Comparison of ENCODE assay signal across 21 cellular contexts in genomic region chr7:77837275-77837674, GRCh38. TPM values are rescaled to one million over a fixed set of nuclear protein-coding genes. Genes with fewer than 3 reads are reported as not detected.
DNase-seq lines count a peak whose midpoint lies in the region; ATAC-seq, FAIRE-seq and TF ChIP-seq lines count a peak whose summit lies in the region.
"Had no signal": no experiment of that assay in that cellular context is flagged by ENCODE, and none has a peak within 500 bp of the region (broad histone marks: within the 10 kb centered on the region; RNA-seq: fewer than 3 reads in every experiment).

No MANE protein-coding gene starts in this region.

- H3K9me2 ChIP-seq in DOHH2 (replicated peaks; ENCODE audit: control insufficient read depth, low read length) = no peaks in the 10 kb centered on the region
- no peaks in the 10 kb centered on the region for H3K9me2 ChIP-seq in OCI-LY7 (ENCODE audit: insufficient read depth, low read length)

- H3F3A ChIP-seq in DOHH2 (ENCODE audit: control insufficient read depth, insufficient read depth) = peaks cover 5% of the 10 kb centered on the region; the same call in 1 of the 2 replicates

- FAIRE-seq in A204.1 (lab: Jason Lieb, UNC) = peak; percentile 9

- no peak overlapping the region for H2AFZ ChIP-seq in OCI-LY7 (ENCODE audit: low read length)
- H2AFZ ChIP-seq: GM23338 had no signal

- POLR2A ChIA-PET in OCI-LY7 (lab: Charles Lee) = interaction anchor here (0.5 to 2.5 kb wide), 12 partner anchors 8 to 75 kb away, joined by 3 to 10 read pairs (median 3); no protein-coding TSS in a partner anchor

- no TSS peak for BruUV-seq in OCI-LY7 (replicated peaks; lab: Mats Ljungman, UMichigan)

- DNase-seq in NCI-H748 (lab: John Stamatoyannopoulos, UW; ENCODE audit: unreplicated experiment) (peak; percentile 84), foreskin keratinocyte (peak in 1 of 2 donors; percentile 13), OCI-LY7 (ENCODE audit: low spot score) (no peak), ascending aorta (ENCODE audit: low spot score in 2 of 2) (no peak), hypothalamus (lab: John Stamatoyannopoulos, UW) (no peak), HPDE6-E6E7 (ENCODE audit: extremely low spot score) (no peak)
- DNase-seq: activated CD4-positive, alpha-beta T cell treated with anti-CD3 and anti-CD28 coated beads for 1 hour; activated CD8-positive, alpha-beta memory T cell treated with anti-CD3 and anti-CD28 coated beads for 24 hours; activated T-cell treated with anti-CD3 and anti-CD28 coated beads, Interleukin-2, amount 50 U/mL, for 72 hours; CD8-positive, alpha-beta memory T cell; endodermal cell; head of caudate nucleus; immature natural killer cell; lower lobe of right lung; NCI-H1105 treated with DMSO at 0.1 percent for 48 hours; NCI-H446 treated with DMSO at 0.1 percent for 48 hours; Peyer's patch had no signal

- intact Hi-C loops in OCI-LY7 (cut with micrococcal nuclease; ENCODE audit: unreplicated experiment) = no loop called here
- intact Hi-C loops in ascending aorta (cut with DNase I) = no loop called here

- H3K27ac ChIP-seq in DOHH2 (ENCODE audit: low read depth, low read length) (no peak overlapping the region), foreskin keratinocyte (peak overlapping the region; percentile 12), OCI-LY7 (ENCODE audit: low read depth, low read length, poor library complexity, severe bottlenecking) (no peak overlapping the region), ascending aorta (no peak overlapping the region)
- H3K27ac ChIP-seq: lower lobe of right lung, Peyer's patch had no signal

- H3K27me3 ChIP-seq in DOHH2 (ENCODE audit: control insufficient read depth, low read length) (no peaks in the 10 kb centered on the region), foreskin keratinocyte (no peaks in the 10 kb centered on the region), ascending aorta (no peaks in the 10 kb centered on the region)
- H3K27me3 ChIP-seq: Peyer's patch had no signal

- H3K4me2 ChIP-seq in DOHH2 (ENCODE audit: low read length) = peak overlapping the region; percentile 13; the same call in 1 of the 2 replicates
- H3K4me2 ChIP-seq in OCI-LY7 (ENCODE audit: low read length) = no peak overlapping the region
- H3K4me2 ChIP-seq: GM23338 had no signal

- H4K20me1 ChIP-seq in DOHH2 (ENCODE audit: control insufficient read depth, insufficient read depth, low read depth, low read length) (no peaks in the 10 kb centered on the region), OCI-LY7 (ENCODE audit: insufficient read depth, low read length) (peaks cover 18% of the 10 kb centered on the region; the same call in 1 of the 2 replicates)

- H3K4me3 ChIP-seq in DOHH2 (ENCODE audit: low read length) = 0 out of 2 replicates have a peak overlapping the region, but pooled peaks have one; percentile 0
- no peak overlapping the region for H3K4me3 ChIP-seq in OCI-LY7 (ENCODE audit: low read depth, low read length, poor library complexity, severe bottlenecking)
- H3K4me3 ChIP-seq in ascending aorta = no peak overlapping the region
- H3K4me3 ChIP-seq: GM23338, lower lobe of right lung, Peyer's patch had no signal

- peaks cover 5% of the 10 kb centered on the region for H3K36me3 ChIP-seq in DOHH2 (ENCODE audit: control insufficient read depth, low read length)
- peaks cover 31% of the 10 kb centered on the region for H3K36me3 ChIP-seq in OCI-LY7 (ENCODE audit: insufficient read depth, low read length)
- H3K36me3 ChIP-seq in ascending aorta = no peaks in the 10 kb centered on the region
- H3K36me3 ChIP-seq: lower lobe of right lung, Peyer's patch had no signal

- TF ChIP-seq CTCF in DOHH2 (IDR thresholded peaks at IDR 0.05; ENCODE audit: low read depth, low read length, poor library complexity, severe bottlenecking) (no peak), foreskin keratinocyte (conservative IDR thresholded peaks at IDR 0.05) (no peak), OCI-LY7 (conservative IDR thresholded peaks at IDR 0.05; ENCODE audit: low read length) (no peak), ascending aorta (IDR thresholded peaks at IDR 0.05) (no peak)

- CTCF ChIA-PET in OCI-LY7 (lab: Charles Lee; ENCODE audit: unreplicated experiment) = no interaction called here

- peaks cover 67% of the 10 kb centered on the region for H3K4me1 ChIP-seq in DOHH2 (ENCODE audit: control insufficient read depth, low read length)
- peaks cover 10% of the 10 kb centered on the region for H3K4me1 ChIP-seq in foreskin keratinocyte
- peaks cover 56% of the 10 kb centered on the region for H3K4me1 ChIP-seq in OCI-LY7 (ENCODE audit: insufficient read depth, low read length, poor library complexity, severe bottlenecking)
- peaks cover 0 to 3% of the 10 kb centered on the region in 2 donors for H3K4me1 ChIP-seq in ascending aorta

- H3K9me3 ChIP-seq in DOHH2 (ENCODE audit: control insufficient read depth, insufficient read depth, low read length) (no peaks in the 10 kb centered on the region), OCI-LY7 (ENCODE audit: low read length) (no peaks in the 10 kb centered on the region), ascending aorta (no peaks in the 10 kb centered on the region)
- H3K9me3 ChIP-seq: lower lobe of right lung, Peyer's patch had no signal

- H3K79me2 ChIP-seq in DOHH2 (ENCODE audit: control insufficient read depth, low read length) (peaks cover 88% of the 10 kb centered on the region), OCI-LY7 (ENCODE audit: insufficient read depth, low read depth, low read length) (peaks cover 99% of the 10 kb centered on the region)

- no peak for ATAC-seq in foreskin keratinocyte
- ATAC-seq: activated T-cell treated with anti-CD3 and anti-CD28 coated beads, Interleukin-2, amount 50 U/mL, for 72 hours; GM23338; lower lobe of right lung; SK-N-SH treated with all-trans-retinoic acid at 6 μM for 48 hours had no signal

RNA-seq across cellular contexts. Expression of gene PHTF2, which starts 38.7 kb away (rescaled TPM):
- total RNA-seq in foreskin keratinocyte (24.6 and 27.4 TPM in 2 replicates), OCI-LY7 (2022) (62.0 and 62.4 TPM in 2 replicates), ascending aorta (10.2 TPM)
- polyA plus RNA-seq in foreskin keratinocyte = 5.6 and 7.7 TPM in 2 replicates
- 26.9 and 29.6 TPM in 2 replicates for total RNA-seq in OCI-LY7 (2014; rRNA removed; shearing (Covaris generic))

RNA-seq across cellular contexts. Expression of gene TMEM60, which starts 39.0 kb away (rescaled TPM):
- 16.9 and 20.6 TPM in 2 replicates for total RNA-seq in foreskin keratinocyte
- 23.8 TPM in 2 replicates for polyA plus RNA-seq in foreskin keratinocyte
- 14.6 and 19.2 TPM in 2 replicates for total RNA-seq in OCI-LY7 (2014; rRNA removed; shearing (Covaris generic))
- total RNA-seq in OCI-LY7 (2022) = 23.5 and 29.7 TPM in 2 replicates
- total RNA-seq in ascending aorta = not detected

Comparison
In these comparisons a context has a peak if more than half of its experiments do, and no peak if none do; other contexts are left out.
1. RNA of gene TMEM60, which starts 39.0 kb away (total RNA-seq): 14.6 to 29.7 TPM in OCI-LY7 and 16.9 to 20.6 TPM in foreskin keratinocyte; not detected in ascending aorta (single experiment); every median in the first group is over 10 times any median in the second.